Comparison of ENCODE assay signal across 21 cellular contexts in genomic region chr14:100676089-100676685, GRCh38. TPM values are rescaled to one million over a fixed set of nuclear protein-coding genes. Genes with fewer than 3 reads are reported as not detected.
DNase-seq lines count a peak whose midpoint lies in the region; ATAC-seq, FAIRE-seq and TF ChIP-seq lines count a peak whose summit lies in the region.
"Had no signal": no experiment of that assay in that cellular context is flagged by ENCODE, and none has a peak within 500 bp of the region (broad histone marks: within the 10 kb centered on the region; RNA-seq: fewer than 3 reads in every experiment).

No MANE protein-coding gene starts in this region.

- no peak overlapping the region for H3K56ac ChIP-seq in H1 (replicated peaks; ENCODE audit: insufficient read length, low read depth, low read length)

- H4K5ac ChIP-seq in H1 (ENCODE audit: insufficient read length, low read depth, low read length) = no peak overlapping the region

- TF ChIP-seq POLR2A in H1 (IDR thresholded peaks at IDR 0.05; ENCODE audit: control extremely low read depth in 1 of 2, low read depth in 2 of 2, low read length in 2 of 2) = no peak

- CTCF ChIA-PET in H1 (lab: Charles Lee; ENCODE audit: partially characterized antibody) = interaction anchor here (0.7 to 8.3 kb wide), 10 partner anchors 12 to 291 kb away, joined by 3 to 60 read pairs (median 6); no protein-coding TSS in a partner anchor

- no peak for TF ChIP-seq EP300 in H1 (IDR thresholded peaks at IDR 0.05; ENCODE audit: borderline replicate concordance in 1 of 2, low read depth in 2 of 2, low read length in 2 of 2)

- H3K9me3 Mint-ChIP-seq in CD14-positive monocyte = no peaks in the 10 kb centered on the region
- H3K9me3 Mint-ChIP-seq in type B pancreatic cell = no peaks in the 10 kb centered on the region

- H3K27ac ChIP-seq in H1 (ENCODE audit: low read depth, low read length) (no peak overlapping the region), neutrophil (peak overlapping the region; percentile 75)

- no peaks in the 10 kb centered on the region for H3K79me2 ChIP-seq in H1 (ENCODE audit: control insufficient read depth in 1 of 2, insufficient read depth in 2 of 2, low read length in 2 of 2)

- H3K18ac ChIP-seq in H1 (ENCODE audit: extremely low read depth, low read length) = no peak overlapping the region; the same call in 1 of the 2 replicates

- H3K4me3 Mint-ChIP-seq in CD14-positive monocyte (no peak overlapping the region), type B pancreatic cell (no peak overlapping the region)
- H3K4me3 Mint-ChIP-seq: endodermal cell, H9 had no signal

- H2AK5ac ChIP-seq in H1 (ENCODE audit: low read depth, low read length) = no peak overlapping the region

- FAIRE-seq in H1 (lab: Jason Lieb, UNC) = no peak

- no peak for ATAC-seq in GM18498 (IDR thresholded peaks at IDR 0.05; ENCODE audit: unreplicated experiment)
- ATAC-seq: Panc1; stimulated activated naive CD8-positive, alpha-beta T cell treated with anti-CD3 and anti-CD28 coated beads, Interleukin-15, Interleukin-2, amounts not matched to agents 100 U/mL and 50 U/mL, for 24 hours had no signal

- DNase-seq in CD14-positive monocyte (ENCODE audit: low spot score) = no peak
- peak; percentile 40 for DNase-seq in NCI-H69 (lab: John Stamatoyannopoulos, UW)
- DNase-seq in H1 (ENCODE audit: low read depth in 1 of 2, low spot score in 2 of 2) = no peak
- DNase-seq in HuH-7.5 (ENCODE audit: low spot score) = no peak
- no peak for DNase-seq in activated T-cell treated with anti-CD3 and anti-CD28 coated beads for 4 hours
- no peak for DNase-seq in type B pancreatic cell (ENCODE audit: extremely low spot score, unreplicated experiment)
- DNase-seq: activated CD4-positive, alpha-beta T cell treated with anti-CD3 and anti-CD28 coated beads, Interleukin-2, amount 50 U/mL, for 1 hour; activated naive CD4-positive, alpha-beta T cell; anterior cingulate cortex; endodermal cell; H9; Karpas-422; NCI-H1105 treated with DMSO at 0.1 percent for 48 hours; NCI-H82; stimulated activated naive CD8-positive, alpha-beta T cell treated with anti-CD3 and anti-CD28 coated beads, Interleukin-15, Interleukin-2, amounts not matched to agents 100 U/mL and 50 U/mL, for 24 hours; SW 1271 had no signal

- H3K27ac Mint-ChIP-seq in CD14-positive monocyte (peak overlapping the region in 4 of 7 donors; percentile 21 to 80 (median 40)), type B pancreatic cell (no peak overlapping the region)
- H3K27ac Mint-ChIP-seq: endodermal cell, H9 had no signal

- no peak overlapping the region for H3K4me3 ChIP-seq in H1 (ENCODE audit: extremely low read depth in 1 of 4, insufficient read depth in 2 of 4, low read depth in 3 of 4, low read length in 4 of 4)
- no peak overlapping the region for H3K4me3 ChIP-seq in neutrophil (ENCODE audit: low read depth in 1 of 2, low read length in 1 of 2)

- TF ChIP-seq RAD21 in H1 (IDR thresholded peaks at IDR 0.05 in 1 of 2, conservative IDR thresholded peaks at IDR 0.05 in 1 of 2; ENCODE audit: low read depth in 2 of 2, low read length in 2 of 2) = no peak

- no peak overlapping the region for H2BK5ac ChIP-seq in H1 (ENCODE audit: low read depth, low read length)

- no peak overlapping the region for H2BK120ac ChIP-seq in H1 (replicated peaks; ENCODE audit: low read depth, low read length)

- H3K4ac ChIP-seq in H1 (replicated peaks; ENCODE audit: insufficient read length, low read depth, low read length) = no peak overlapping the region

- no peak overlapping the region for H4K91ac ChIP-seq in H1 (replicated peaks; ENCODE audit: insufficient read length, low read length)

- H3K4me1 Mint-ChIP-seq in CD14-positive monocyte = peaks cover 70% of the 10 kb centered on the region
- H3K4me1 Mint-ChIP-seq in type B pancreatic cell (ENCODE audit: unreplicated experiment) = peaks cover 57% of the 10 kb centered on the region

- H3K36me3 ChIP-seq in H1 (ENCODE audit: control insufficient read depth in 2 of 4, insufficient read depth in 4 of 4, low read length in 3 of 4) (no peaks in the 10 kb centered on the region; a peak in 1 of 8 replicates), neutrophil (no peaks in the 10 kb centered on the region)

- peaks cover 2 to 23% (median 12%) of the 10 kb centered on the region in 4 experiments for H3K4me1 ChIP-seq in H1 (replicated peaks in 1 of 4; ENCODE audit: control insufficient read depth in 3 of 4, insufficient read depth in 4 of 4, low read length in 3 of 4)
- H3K4me1 ChIP-seq in neutrophil (ENCODE audit: control insufficient read depth in 1 of 2, insufficient read depth in 1 of 2, low read depth in 1 of 2, low read length in 1 of 2) = peaks cover 56 to 62% of the 10 kb centered on the region in 2 experiments

- H3K4me2 ChIP-seq in H1 (ENCODE audit: insufficient read depth in 1 of 2, low read depth in 2 of 2, low read length in 2 of 2) = no peak overlapping the region

- H3K9me3 ChIP-seq in H1 (ENCODE audit: insufficient read depth in 2 of 2, low read depth in 1 of 2, low read length in 1 of 2) = no peaks in the 10 kb centered on the region
- no peaks in the 10 kb centered on the region for H3K9me3 ChIP-seq in neutrophil

- WGBS in H1 (ENCODE audit: extremely low coverage in 1 of 2, insufficient coverage in 1 of 2, insufficient read length in 1 of 2, insufficient replicate concordance in 2 of 2, low coverage in 1 of 2, low lambda C conversion rate in 2 of 2, missing lambda C conversion rate in 1 of 2), 2 experiments = 88% methylated on average over 11 of the region's 12 CpGs; no CpG with 5 or more reads in 1 of the 2 experiments

- H2AFZ ChIP-seq in H1 (ENCODE audit: low read length) = no peak overlapping the region

- H2BK12ac ChIP-seq in H1 (ENCODE audit: low read depth, low read length) = no peak overlapping the region

- H2BK20ac ChIP-seq in H1 (ENCODE audit: low read length) = no peak overlapping the region

- H3K23ac ChIP-seq in H1 (ENCODE audit: insufficient read length) = no peak overlapping the region

- no peak overlapping the region for H3K9ac ChIP-seq in H1 (replicated peaks in 1 of 4; ENCODE audit: extremely low read depth in 1 of 4, low read depth in 3 of 4, low read length in 3 of 4)

- H2BK15ac ChIP-seq in H1 (ENCODE audit: low read length) = peak overlapping the region; percentile 61; the same call in 1 of the 2 replicates

- H4K8ac ChIP-seq in H1 (ENCODE audit: extremely low read depth, insufficient read depth, low read length) = peak overlapping the region; percentile 28; the same call in 1 of the 2 replicates

- no peaks in the 10 kb centered on the region for H4K20me1 ChIP-seq in H1 (replicated peaks in 1 of 2; ENCODE audit: control insufficient read depth in 1 of 2, insufficient read depth in 2 of 2, low read length in 2 of 2)

- H3K23me2 ChIP-seq in H1 (ENCODE audit: low read depth, low read length) = no peaks in the 10 kb centered on the region

- intact Hi-C loops in CD14-positive monocyte (cut with micrococcal nuclease) = no loop called here

- peaks cover 0 to 2% of the 10 kb centered on the region in 2 donors for H3K36me3 Mint-ChIP-seq in CD14-positive monocyte
- H3K36me3 Mint-ChIP-seq in type B pancreatic cell = no peaks in the 10 kb centered on the region

- peaks cover 14 to 27% (median 16%) of the 10 kb centered on the region in 3 donors for H3K27me3 Mint-ChIP-seq in CD14-positive monocyte (ENCODE audit: low read depth in 3 of 3)
- peaks cover 34% of the 10 kb centered on the region for H3K27me3 Mint-ChIP-seq in type B pancreatic cell

- peaks cover 0 to 18% (median 14%) of the 10 kb centered on the region in 4 experiments; a peak in 6 of 7 replicates for H3K27me3 ChIP-seq in H1 (replicated peaks in 1 of 4; ENCODE audit: control insufficient read depth in 3 of 4, extremely low read depth in 1 of 4, insufficient read depth in 3 of 4, low read length in 3 of 4)
- H3K27me3 ChIP-seq in neutrophil = no peaks in the 10 kb centered on the region

- H3K79me1 ChIP-seq in H1 (ENCODE audit: low read depth, low read length) = no peaks in the 10 kb centered on the region

- no peak overlapping the region for H3K14ac ChIP-seq in H1 (ENCODE audit: insufficient read length)

- POLR2A ChIA-PET in H1 (lab: Charles Lee; ENCODE audit: partially characterized antibody) = interaction anchor here (1.9 kb wide), 1 partner anchor 25 kb away, joined by 4 read pairs; no protein-coding TSS in a partner anchor

- TF ChIP-seq CTCF in CD14-positive monocyte (IDR thresholded peaks at IDR 0.05) = no peak
- TF ChIP-seq CTCF in H1 (IDR thresholded peaks at IDR 0.05; ENCODE audit: control extremely low read depth in 1 of 3, insufficient read depth in 1 of 3, low read depth in 1 of 3, low read length in 3 of 3) = no peak
- no peak for TF ChIP-seq CTCF in neutrophil (IDR thresholded peaks at IDR 0.05)
- no peak for TF ChIP-seq CTCF in type B pancreatic cell (conservative IDR thresholded peaks at IDR 0.05)

TF ChIP-seq in H1, 55 proteins besides CTCF, POLR2A, EP300 and RAD21 (continues in another document):
- TF ChIP-seq CBX5 (IDR thresholded peaks at IDR 0.05; ENCODE audit: low read depth, low read length) (no peak), SP4 (IDR thresholded peaks at IDR 0.05; ENCODE audit: low read length) (no peak), ATF2 (IDR thresholded peaks at IDR 0.05; ENCODE audit: low read length) (no peak)

RNA-seq across cellular contexts. Expression of gene DLK1, which starts 50.5 kb away (rescaled TPM):
- polyA plus RNA-seq in CD14-positive monocyte (not detected), H1 (2011; rRNA removed) (2.4 and 7.1 TPM in 2 replicates)
- total RNA-seq in H1 (2021; fragmentation: NEBNext Ultra II Directional; extraction: Animal tissue kit (Norgen Biotek cat#: 25700)) = 0.42 and 1.3 TPM in 2 replicates
- polyA plus RNA-seq in H1 (2011; cell fraction: cytosol; rRNA removed) = 2.2 TPM
- polyA plus RNA-seq in H1 (2011; cell fraction: nucleus; rRNA removed) = 5.4 TPM
- 2.2 to 3.6 TPM (median 3.3 TPM) in 4 replicates for polyA plus RNA-seq in H1 (2012, experiment 1 of 2)
- polyA plus RNA-seq in H1 (2012, experiment 2 of 2) = 3.7 TPM
- polyA plus RNA-seq in H1 (2013, experiment 1 of 2) = 0.93 TPM
- 0.98 TPM for polyA plus RNA-seq in H1 (2013, experiment 2 of 2)
- 0.51 and 1.1 TPM in 2 replicates for polyA minus RNA-seq in H1 (2011; rRNA and poly(A)+ RNA removed)
- polyA minus RNA-seq in H1 (2011; cell fraction: cytosol; rRNA and poly(A)+ RNA removed) = 2.1 TPM
- polyA minus RNA-seq in H1 (2011; cell fraction: nucleus; rRNA and poly(A)+ RNA removed) = 0.80 TPM
- total RNA-seq in type B pancreatic cell (ENCODE audit: low replicate concordance) = 149 and 405 TPM in 2 replicates
- total RNA-seq: kidney epithelial cell, mesenteric fat pad had no signal

Comparison
In these comparisons a context has a peak if more than half of its experiments do, and no peak if none do; other contexts are left out.
1. RNA of gene DLK1, which starts 50.5 kb away (total RNA-seq): 149 to 405 TPM in type B pancreatic cell; 0.42 to 1.3 TPM in H1; every median in the first group is over 10 times any median in the second.